1 cellular context compared by ENCODE assay signal in genomic region chr20:38117205-38117604, GRCh38.
TF ChIP-seq lines count a peak whose summit lies in the region.

No MANE protein-coding gene starts in this region.

TF ChIP-seq in K562, 482 proteins besides CTCF, POLR2A, EP300 and RAD21:
- TF ChIP-seq CEBPG (CRISPR knock-in tag; IDR thresholded peaks at IDR 0.05): no peak
- TF ChIP-seq CEBPG (tag; conservative IDR thresholded peaks at IDR 0.05 in 1 of 2, IDR thresholded peaks at IDR 0.05 in 1 of 2): peak in 1 of 2 experiments; percentile 49; a peak in 2 of 4 replicates
- TF ChIP-seq SMAD2 (IDR thresholded peaks at IDR 0.05; ENCODE audit: low read depth, low read length): no peak
- TF ChIP-seq CEBPB (tag; IDR thresholded peaks at IDR 0.05): peak; percentile 57
